Comparison of ENCODE assay signal across 8 cellular contexts in genomic region chr4:137510866-137511265, GRCh38. TPM values are rescaled to one million over a fixed set of nuclear protein-coding genes. Genes with fewer than 3 reads are reported as not detected.
DNase-seq lines count a peak whose midpoint lies in the region; ATAC-seq and TF ChIP-seq lines count a peak whose summit lies in the region.

No MANE protein-coding gene starts in this region.

- H3K36me3 ChIP-seq in gastrocnemius medialis = no peaks in the 10 kb centered on the region

- TF ChIP-seq POLR2A in gastrocnemius medialis (IDR thresholded peaks at IDR 0.05) = no peak

- intact Hi-C loops in gastrocnemius medialis (cut with DNase I; ENCODE audit: low total_unique reads) = no loop called here

- no peak overlapping the region for H3K4me3 ChIP-seq in gastrocnemius medialis

- DNase-seq in NCI-H748 (lab: John Stamatoyannopoulos, UW; ENCODE audit: unreplicated experiment) (peak; percentile 18), fibroblast of peridontal ligament (ENCODE audit: extremely low read depth) (peak; percentile 98), gastrocnemius medialis (no peak), anterior cingulate cortex (lab: John Stamatoyannopoulos, UW) (no peak), NCI-H510A treated with DMSO at 0.1 percent for 48 hours (lab: John Stamatoyannopoulos, UW) (no peak), DMS79 treated with DMSO at 0.1 percent for 48 hours (lab: John Stamatoyannopoulos, UW) (no peak)

- no peak for TF ChIP-seq CTCF in gastrocnemius medialis (IDR thresholded peaks at IDR 0.05 in 4 of 5, conservative IDR thresholded peaks at IDR 0.05 in 1 of 5)

- H3K27ac ChIP-seq in gastrocnemius medialis = peak overlapping the region in 2 of 4 donors; percentile 14 to 47

- ATAC-seq in GM18867 (IDR thresholded peaks at IDR 0.05; ENCODE audit: unreplicated experiment) (peak; percentile 83), gastrocnemius medialis (peak; percentile 70 to 75), HG02884 (IDR thresholded peaks at IDR 0.05; ENCODE audit: unreplicated experiment) (no peak)

- in situ Hi-C loops in gastrocnemius medialis (cut with MboI; ENCODE audit: low sequenced_read_pairs in 4 of 4) = no loop called here

- H3K4me1 ChIP-seq in gastrocnemius medialis = no peaks in the 10 kb centered on the region

- H3K27me3 ChIP-seq in gastrocnemius medialis = no peaks in the 10 kb centered on the region

- H3K9me3 ChIP-seq in gastrocnemius medialis = no peaks in the 10 kb centered on the region

RNA-seq across cellular contexts. Expression of gene PCDH18, which starts 21.4 kb away (rescaled TPM):
- total RNA-seq in gastrocnemius medialis = 10 to 100 TPM in 1 of 4 donors, 1 to 10 TPM in 3; 2.3 to 10.5 (median 5.9) TPM

Comparison
In these comparisons a context has a peak if more than half of its experiments do, and no peak if none do; other contexts are left out.
1. DNase-seq: peak in NCI-H748 (single experiment) and fibroblast of peridontal ligament (single experiment); none in gastrocnemius medialis (0 of 2), anterior cingulate cortex (0 of 58), NCI-H510A treated with DMSO at 0.1 percent for 48 hours (single experiment) and DMS79 treated with DMSO at 0.1 percent for 48 hours (single experiment).